In the genomic region with DNA sequence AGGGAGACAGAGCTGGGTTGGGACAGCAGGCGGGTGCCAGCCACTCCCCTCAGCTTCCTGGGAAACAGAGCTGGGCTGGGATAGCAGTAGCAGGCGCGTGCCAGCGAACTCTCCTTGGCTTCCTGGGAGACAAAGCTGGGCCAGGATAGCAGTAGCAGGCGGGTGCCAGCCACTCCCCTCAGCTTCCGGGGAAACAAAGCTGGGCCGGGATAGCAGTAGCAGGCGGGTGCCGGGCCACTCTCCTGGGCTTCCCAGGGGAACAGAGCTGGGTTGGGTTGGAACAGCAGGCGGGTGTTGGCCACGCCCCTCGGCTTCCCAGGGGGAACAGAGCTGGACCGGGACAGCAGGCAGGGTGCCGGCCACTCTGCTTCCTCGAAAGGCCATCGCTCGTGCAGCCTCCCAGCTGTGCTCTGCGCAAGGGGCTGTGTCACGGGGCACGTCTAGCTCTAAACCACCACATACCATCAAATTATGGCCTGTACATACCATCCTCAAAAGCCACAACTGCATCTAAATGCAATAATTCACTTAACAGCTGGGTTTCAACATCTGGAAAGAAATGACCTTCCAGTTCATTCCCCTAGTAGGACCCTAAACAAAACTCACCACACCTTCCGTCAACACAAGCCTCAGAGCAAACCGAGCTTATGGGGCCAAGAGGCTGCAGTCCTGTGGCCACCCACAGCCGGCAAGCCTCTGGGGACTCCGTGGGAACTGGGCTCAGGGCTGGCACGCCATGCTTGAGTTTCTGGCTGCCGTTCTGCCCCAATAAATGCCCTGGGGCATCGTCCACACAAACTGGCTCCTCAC, we compare ENCODE assay signal across 15 cellular contexts.
DNase-seq lines count a peak whose midpoint lies in the region; ATAC-seq lines count a peak whose summit lies in the region.
"Had no signal": no experiment of that assay in that cellular context is flagged by ENCODE, and none has a peak within 500 bp of the region (broad histone marks: within the 10 kb centered on the region; RNA-seq: fewer than 3 reads in every experiment).

No MANE protein-coding gene starts in this region.

- H3K27ac Mint-ChIP-seq in CD8-positive, alpha-beta memory T cell, result peak overlapping the region in 1 of 8 donors; percentile 77
- H3K27ac Mint-ChIP-seq: activated CD8-positive, alpha-beta T cell treated with anti-CD3 and anti-CD28 coated beads, Interleukin-2, amount 10 ng/mL, durations not matched to agents 7 days and 5 days had no signal

- H3K27me3 Mint-ChIP-seq in CD8-positive, alpha-beta memory T cell, result no peaks in the 10 kb centered on the region

- no peak overlapping the region for H3K27ac ChIP-seq in CD8-positive, alpha-beta memory T cell (ENCODE audit: low read depth, low read length)

- peaks cover 3 to 96% (median 20%) of the 10 kb centered on the region in 3 donors for H3K36me3 Mint-ChIP-seq in CD8-positive, alpha-beta memory T cell

- no peaks in the 10 kb centered on the region for H3K27me3 ChIP-seq in mucosa of stomach (ENCODE audit: control insufficient read depth, insufficient read depth, low read length)
- H3K27me3 ChIP-seq in CD8-positive, alpha-beta memory T cell (ENCODE audit: insufficient read depth, low read length, poor library complexity, severe bottlenecking), result no peaks in the 10 kb centered on the region

- H3K4me1 Mint-ChIP-seq in CD8-positive, alpha-beta memory T cell, result no peaks in the 10 kb centered on the region
- H3K4me1 Mint-ChIP-seq: nephron progenitor cell had no signal

- ATAC-seq in esophagus mucosa, result peak; percentile 13
- ATAC-seq in GM21825 (IDR thresholded peaks at IDR 0.05; ENCODE audit: unreplicated experiment), result no peak
- ATAC-seq: activated CD8-positive, alpha-beta T cell treated with anti-CD3 and anti-CD28 coated beads, Interleukin-2, amount 10 ng/mL, durations not matched to agents 7 days and 5 days had no signal

- H3K4me1 ChIP-seq in mucosa of stomach (ENCODE audit: control insufficient read depth, insufficient read depth, low read length), result peaks cover 15% of the 10 kb centered on the region
- H3K4me1 ChIP-seq in CD8-positive, alpha-beta memory T cell (ENCODE audit: insufficient read depth, low read length), result no peaks in the 10 kb centered on the region

- no peak overlapping the region for H3K4me3 ChIP-seq in mucosa of stomach (ENCODE audit: low read length)
- no peak overlapping the region for H3K4me3 ChIP-seq in CD8-positive, alpha-beta memory T cell (ENCODE audit: low read length)

- H3K9ac ChIP-seq in mucosa of stomach (ENCODE audit: low read length), result peak overlapping the region; percentile 40

- POLR2A ChIA-PET in CD8-positive, alpha-beta memory T cell (lab: Charles Lee), result no interaction called here

- H3K9me3 Mint-ChIP-seq in CD8-positive, alpha-beta memory T cell, result no peaks in the 10 kb centered on the region

- no peak overlapping the region for H3K4me3 Mint-ChIP-seq in CD8-positive, alpha-beta memory T cell
- H3K4me3 Mint-ChIP-seq: activated CD8-positive, alpha-beta T cell treated with anti-CD3 and anti-CD28 coated beads, Interleukin-2, amount 10 ng/mL, durations not matched to agents 7 days and 5 days; nephron progenitor cell had no signal

- no peaks in the 10 kb centered on the region for H3K9me3 ChIP-seq in mucosa of stomach (ENCODE audit: control insufficient read depth, low read length)
- H3K9me3 ChIP-seq in CD8-positive, alpha-beta memory T cell (ENCODE audit: low read length), result no peaks in the 10 kb centered on the region

- no peaks in the 10 kb centered on the region for H3K36me3 ChIP-seq in mucosa of stomach (ENCODE audit: control insufficient read depth, insufficient read depth, low read length)
- no peaks in the 10 kb centered on the region for H3K36me3 ChIP-seq in CD8-positive, alpha-beta memory T cell (ENCODE audit: insufficient read depth, low read length)

- CTCF ChIA-PET in CD8-positive, alpha-beta memory T cell (lab: Charles Lee), result no interaction called here

- DNase-seq in Ammon's horn (ENCODE audit: low spot score) (peak; percentile 57), LoVo (ENCODE audit: low spot score) (peak; percentile 2), OCI-M2 (lab: John Stamatoyannopoulos, UW; ENCODE audit: unreplicated experiment) (no peak), H4 (ENCODE audit: low spot score) (no peak)
- DNase-seq in CD8-positive, alpha-beta memory T cell, result no peak
- DNase-seq: activated CD8-positive, alpha-beta T cell treated with anti-CD3 and anti-CD28 coated beads, Interleukin-2, amount 10 ng/mL, durations not matched to agents 7 days and 5 days; effector CD4-positive, alpha-beta T cell; mammary epithelial cell; NCI-H1417; nephron progenitor cell; stimulated activated CD4-positive, alpha-beta T cell treated with anti-CD3 and anti-CD28 coated beads, Interleukin-15, amount 100 ng/mL, for 24 hours; stimulated activated naive CD4-positive, alpha-beta T cell treated with Interleukin-2 at 50 U/mL for 16 hours had no signal

Comparison
In these comparisons a context has a peak if more than half of its experiments do, and no peak if none do; other contexts are left out.
1. DNase-seq: peak in Ammon's horn (single experiment) and LoVo (single experiment); none in CD8-positive, alpha-beta memory T cell (0 of 5), OCI-M2 (single experiment) and H4 (single experiment).